In genomic region chr3:37174532-37175126, GRCh38 we compare ENCODE assay signal across 8 cellular contexts. TPM values are rescaled to one million over a fixed set of nuclear protein-coding genes. Genes with fewer than 3 reads are reported as not detected.
DNase-seq lines count a peak whose midpoint lies in the region; ATAC-seq and TF ChIP-seq lines count a peak whose summit lies in the region.

LRRFIP2 (minus strand) TSS chr3:37174582; CDS start chr3:37148983, 25,599 bp downstream.

- no peak for DNase-seq in activated T-cell treated with anti-CD3 and anti-CD28 coated beads, Interleukin-2, amount 50 U/mL, for 4 hours
- DNase-seq in activated T-cell treated with anti-CD3 and anti-CD28 coated beads, Interleukin-2, amount 50 U/mL, for 48 hours: no peak
- DNase-seq in HS-5 (ENCODE audit: low read depth): peak; percentile 89
- no peak for DNase-seq in activated naive CD4-positive, alpha-beta T cell treated with anti-CD3 and anti-CD28 coated beads, Interleukin-2, amount 50 U/mL, for 72 hours (ENCODE audit: low spot score in 2 of 2)
- DNase-seq in heart right ventricle: no peak
- DNase-seq in prostate gland (ENCODE audit: low spot score): no peak
- no peak for DNase-seq in NCI-H2196 treated with DMSO at 0.1 percent for 48 hours (lab: John Stamatoyannopoulos, UW; ENCODE audit: unreplicated experiment)

- H3K9me3 ChIP-seq in heart right ventricle (no peaks in the 10 kb centered on the region), prostate gland (no peaks in the 10 kb centered on the region)

- no peak for TF ChIP-seq POLR2A in prostate gland (IDR thresholded peaks at IDR 0.05)

- WGBS in heart right ventricle, 2 donors: 10% methylated on average over 5 of the region's 5 CpGs
- 3% methylated on average over 5 of the region's 5 CpGs for WGBS in prostate gland

- peak within 1 kb of the TSS; percentile 94 for H3K4me3 Mint-ChIP-seq in activated T-cell treated with anti-CD3 and anti-CD28 coated beads, Interleukin-2, amount 50 U/mL, for 4 hours

- H3K36me3 Mint-ChIP-seq in activated T-cell treated with anti-CD3 and anti-CD28 coated beads, Interleukin-2, amount 50 U/mL, for 4 hours (ENCODE audit: insufficient read depth): peaks cover 17% of the 10 kb centered on the region
- peaks cover 0 to 11% of the 10 kb centered on the region in 2 donors for H3K36me3 Mint-ChIP-seq in activated naive CD4-positive, alpha-beta T cell treated with anti-CD3 and anti-CD28 coated beads, Interleukin-2, amount 50 U/mL, for 72 hours

- H3K4me3 ChIP-seq in heart right ventricle: peak within 1 kb of the TSS; percentile 80 to 99 (median 96)
- peak within 1 kb of the TSS; percentile 78 to 95 for H3K4me3 ChIP-seq in prostate gland

- H3K36me3 ChIP-seq in heart right ventricle: peaks cover 0 to 40% (median 6%) of the 10 kb centered on the region in 9 donors
- no peaks in the 10 kb centered on the region for H3K36me3 ChIP-seq in prostate gland

- H3K27me3 Mint-ChIP-seq in activated T-cell treated with anti-CD3 and anti-CD28 coated beads, Interleukin-2, amount 50 U/mL, for 4 hours (ENCODE audit: low read depth): no peaks in the 10 kb centered on the region

- intact Hi-C loops in heart right ventricle (cut with DNase I): loop anchor here in 2 of 10 donors (5.0 kb wide), 2 partner anchors 37 to 182 kb away; partner anchors contain the start of genes EPM2AIP1 (in 1 of the 2) and MLH1 (in 1 of the 2)
- intact Hi-C loops in prostate gland (cut with DNase I): no loop called here

- H3K4me1 ChIP-seq in heart right ventricle: peaks cover 0 to 81% (median 70%) of the 10 kb centered on the region in 9 donors
- peaks cover 9% of the 10 kb centered on the region for H3K4me1 ChIP-seq in prostate gland (replicated peaks)

- peaks cover 53% of the 10 kb centered on the region for H3K4me1 Mint-ChIP-seq in activated T-cell treated with anti-CD3 and anti-CD28 coated beads, Interleukin-2, amount 50 U/mL, for 4 hours (ENCODE audit: low read depth)

- H3K27ac Mint-ChIP-seq in activated naive CD4-positive, alpha-beta T cell treated with anti-CD3 and anti-CD28 coated beads, Interleukin-2, amount 50 U/mL, for 72 hours: peak within 1 kb of the TSS; percentile 89 to 96

- no peaks in the 10 kb centered on the region for H3K9me3 Mint-ChIP-seq in activated T-cell treated with anti-CD3 and anti-CD28 coated beads, Interleukin-2, amount 50 U/mL, for 4 hours
- no peaks in the 10 kb centered on the region for H3K9me3 Mint-ChIP-seq in activated naive CD4-positive, alpha-beta T cell treated with anti-CD3 and anti-CD28 coated beads, Interleukin-2, amount 50 U/mL, for 72 hours

- H3K27ac ChIP-seq in heart right ventricle (peak within 1 kb of the TSS; percentile 92 to 98 (median 96)), prostate gland (peak within 1 kb of the TSS; percentile 91 to 98)

- TF ChIP-seq CTCF in heart right ventricle (IDR thresholded peaks at IDR 0.05) (no peak), prostate gland (IDR thresholded peaks at IDR 0.05) (no peak)

- no peaks in the 10 kb centered on the region for H3K27me3 ChIP-seq in heart right ventricle
- no peaks in the 10 kb centered on the region for H3K27me3 ChIP-seq in prostate gland (replicated peaks; ENCODE audit: insufficient read depth)

- peak; percentile 66 to 68 for ATAC-seq in activated T-cell treated with anti-CD3 and anti-CD28 coated beads, Interleukin-2, amount 50 U/mL, for 4 hours
- peak; percentile 62 to 71 for ATAC-seq in activated naive CD4-positive, alpha-beta T cell treated with anti-CD3 and anti-CD28 coated beads, Interleukin-2, amount 50 U/mL, for 72 hours
- ATAC-seq in heart right ventricle (no peak), GM21367 (IDR thresholded peaks at IDR 0.05; ENCODE audit: unreplicated experiment) (no peak)

RNA-seq across cellular contexts. Expression of gene LRRFIP2, which starts in this region (rescaled TPM):
- total RNA-seq in activated T-cell treated with anti-CD3 and anti-CD28 coated beads, Interleukin-2, amount 50 U/mL, for 4 hours: 10 to 100 TPM; 24.8 to 40.8 (median 26.6) TPM
- 10 to 100 TPM; 17.3 to 41.0 TPM for total RNA-seq in activated naive CD4-positive, alpha-beta T cell treated with anti-CD3 and anti-CD28 coated beads, Interleukin-2, amount 50 U/mL, for 72 hours
- total RNA-seq in heart right ventricle (100 to 1,000 TPM; 105 to 199 (median 127) TPM), prostate gland (100 to 1,000 TPM; 102 to 134 TPM)
- 100 to 1,000 TPM in 1 of 2 donors, 10 to 100 TPM in 1; 63.2 to 129 TPM for polyA plus RNA-seq in heart right ventricle

Comparison
In these comparisons a context has a peak if more than half of its experiments do, and no peak if none do; other contexts are left out.
1. ATAC-seq: peak in activated T-cell treated with anti-CD3 and anti-CD28 coated beads, Interleukin-2, amount 50 U/mL, for 4 hours (2 of 2) and activated naive CD4-positive, alpha-beta T cell treated with anti-CD3 and anti-CD28 coated beads, Interleukin-2, amount 50 U/mL, for 72 hours (2 of 2); none in heart right ventricle (0 of 8) and GM21367 (single experiment).